ENCODE assay signal across 33 cellular contexts in genomic region chr16:86079185-86079885, GRCh38.
"Had no signal": no experiment of that assay in that cellular context is flagged by ENCODE, and none has a peak within 500 bp of the region (broad histone marks: within the 10 kb centered on the region; RNA-seq: fewer than 3 reads in every experiment).

No MANE protein-coding gene starts in this region.

- H3K27ac Mint-ChIP-seq: activated naive CD8-positive, alpha-beta T cell; activated T-helper 2 cell treated with anti-CD3 and anti-CD28 coated beads, Interferon-gamma antibody, Interleukin-2, Interleukin-4, amounts not matched to agents 10 μg/mL and 5 μg/mL and 100 μg/mL, durations not matched to agents 14 hours and 24 hours and 36 hours; brain; effector memory CD8-positive, alpha-beta T cell; immature natural killer cell; naive B cell; type B pancreatic cell had no signal

- H3K4me3 Mint-ChIP-seq: activated naive CD8-positive, alpha-beta T cell; brain; effector memory CD8-positive, alpha-beta T cell; immature natural killer cell; naive B cell; neural crest cell; type B pancreatic cell had no signal

- H3K9me3 ChIP-seq: ascending aorta, heart left ventricle, pancreas, right atrium auricular region, thoracic aorta, vagina had no signal

- H3K36me3 ChIP-seq: ascending aorta, cardiac muscle cell, heart left ventricle, pancreas, right atrium auricular region, thoracic aorta, vagina had no signal

- H3K4me1 ChIP-seq: ascending aorta, heart left ventricle, pancreas, right atrium auricular region, vagina had no signal

- H3K4me3 ChIP-seq: ascending aorta, cardiac muscle cell, heart left ventricle, lung, pancreas, right atrium auricular region, thoracic aorta, vagina had no signal

- H3K9me3 Mint-ChIP-seq: activated T-helper 2 cell treated with anti-CD3 and anti-CD28 coated beads, Interferon-gamma antibody, Interleukin-2, Interleukin-4, amounts not matched to agents 10 μg/mL and 5 μg/mL and 100 μg/mL, durations not matched to agents 14 hours and 24 hours and 36 hours; effector memory CD8-positive, alpha-beta T cell; immature natural killer cell; naive B cell; neural crest cell; type B pancreatic cell had no signal

- H3K4me1 Mint-ChIP-seq: brain, immature natural killer cell, naive B cell had no signal

- H3K27me3 ChIP-seq: ascending aorta, cardiac muscle cell, pancreas, right atrium auricular region, vagina had no signal

- DNase-seq: activated CD4-positive, alpha-beta T cell treated with anti-CD3 and anti-CD28 coated beads for 48 hours; activated CD4-positive, alpha-beta T cell treated with anti-CD3 and anti-CD28 coated beads, Interleukin-2, amount 50 U/mL, for 48 hours; activated CD8-positive, alpha-beta memory T cell treated with anti-CD3 and anti-CD28 coated beads, Interleukin-2, amount 50 U/mL, for 48 hours; activated naive CD4-positive, alpha-beta T cell treated with Interleukin-2 at 50 U/mL for 16 hours; activated T-cell treated with anti-CD3 and anti-CD28 coated beads, Interleukin-2, amount 50 U/mL, for 48 hours; cerebellar nuclear complex; cortex of kidney; effector memory CD8-positive, alpha-beta T cell; foreskin fibroblast; heart left ventricle; hypothalamus; immature natural killer cell; naive B cell; nucleus accumbens; stimulated activated CD4-positive, alpha-beta T cell treated with anti-CD3 and anti-CD28 coated beads, Interleukin-12 subunit alpha, Interleukin-12 subunit beta, amount 100 ng/mL, for 4 hours; stimulated activated CD4-positive, alpha-beta T cell treated with anti-CD3 and anti-CD28 coated beads, Interleukin-4, amount 100 ng/mL, for 1 hour; stimulated activated naive CD8-positive, alpha-beta T cell treated with anti-CD3 and anti-CD28 coated beads, Interleukin-15, Interleukin-2, amounts not matched to agents 100 U/mL and 50 U/mL, for 24 hours had no signal

- H3K27ac ChIP-seq: ascending aorta, cardiac muscle cell, pancreas, right atrium auricular region, thoracic aorta, vagina, VCaP had no signal

- ATAC-seq: activated CD4-positive, CD25-positive, alpha-beta regulatory T cell treated with anti-CD3 and anti-CD28 coated beads, Interleukin-2, amount 50 U/mL, for 24 hours; effector memory CD8-positive, alpha-beta T cell; heart left ventricle; left lobe of liver; pancreas; stimulated activated naive CD8-positive, alpha-beta T cell treated with anti-CD3 and anti-CD28 coated beads, Interleukin-15, Interleukin-2, amounts not matched to agents 100 U/mL and 50 U/mL, for 24 hours had no signal

- FAIRE-seq: endothelial cell of umbilical vein, pancreas had no signal

- H3K36me3 Mint-ChIP-seq: activated naive CD8-positive, alpha-beta T cell; brain; immature natural killer cell; naive B cell; type B pancreatic cell had no signal
